In the genomic region with DNA sequence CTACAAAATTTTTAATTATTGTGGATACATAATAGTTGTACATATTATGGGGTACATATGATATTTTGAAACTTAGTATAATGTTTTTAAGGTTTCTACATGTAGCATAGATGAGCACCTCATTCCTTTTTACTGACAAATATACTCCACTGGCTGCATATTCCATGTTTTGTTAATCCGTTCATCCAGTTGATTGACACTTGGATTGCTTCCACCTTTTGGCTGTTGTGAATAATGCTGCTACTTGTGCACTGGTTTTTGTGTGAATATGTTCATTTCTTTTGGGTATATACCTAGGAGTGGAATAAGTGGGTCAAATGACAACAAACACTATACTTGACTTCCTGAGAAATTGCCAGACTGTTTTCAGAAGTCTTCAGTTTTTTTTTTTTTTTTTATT, we compare ENCODE assay signal across 25 cellular contexts. TPM values are rescaled to one million over a fixed set of nuclear protein-coding genes. Genes with fewer than 3 reads are reported as not detected.
"Had no signal": no experiment of that assay in that cellular context is flagged by ENCODE, and none has a peak within 500 bp of the region (broad histone marks: within the 10 kb centered on the region; RNA-seq: fewer than 3 reads in every experiment).

No MANE protein-coding gene starts in this region.

- H3K27ac Mint-ChIP-seq: dendritic cell treated with granulocyte-macrophage colony-stimulating factor and Interleukin-4, amounts not matched to agents 40 ng/mL and 50 ng/mL, for 4 days; endodermal cell; naive thymus-derived CD8-positive, alpha-beta T cell; nephron progenitor cell; stimulated activated naive CD8-positive, alpha-beta T cell treated with anti-CD3 and anti-CD28 coated beads, Interleukin-15, amount 100 ng/mL, for 72 hours; type B pancreatic cell had no signal

- H3K4me2 ChIP-seq: hepatocyte had no signal

- H3K9me3 ChIP-seq: colonic mucosa, esophagus muscularis mucosa, gastroesophageal sphincter, heart left ventricle, left lung, prostate gland, sigmoid colon, spleen, suprapubic skin, tibial artery had no signal

- H3K4me1 ChIP-seq: colonic mucosa, foreskin keratinocyte, left lung, prostate gland had no signal

- ATAC-seq: foreskin keratinocyte; gastroesophageal sphincter; heart left ventricle; left lung; naive thymus-derived CD8-positive, alpha-beta T cell; right cardiac atrium; stimulated activated naive CD8-positive, alpha-beta T cell treated with anti-CD3 and anti-CD28 coated beads, Interleukin-15, amount 100 ng/mL, for 72 hours had no signal

- H3K36me3 ChIP-seq: colonic mucosa, esophagus muscularis mucosa, gastroesophageal sphincter, heart left ventricle, left lung, prostate gland, sigmoid colon, spleen, suprapubic skin, tibial artery had no signal

- H3K27me3 ChIP-seq: gastroesophageal sphincter, sigmoid colon, tibial artery had no signal

- H3K9me3 Mint-ChIP-seq: dendritic cell treated with granulocyte-macrophage colony-stimulating factor and Interleukin-4, amounts not matched to agents 40 ng/mL and 50 ng/mL, for 4 days; nephron progenitor cell; type B pancreatic cell had no signal

- DNase-seq: colonic mucosa; effector CD8-positive, alpha-beta T cell; endodermal cell; foreskin keratinocyte; heart left ventricle; kidney; left lung; naive thymus-derived CD8-positive, alpha-beta T cell; nephron progenitor cell; nucleus accumbens; right cardiac atrium; sigmoid colon; spleen; stimulated activated CD4-positive, alpha-beta T cell treated with anti-CD3 and anti-CD28 coated beads, Interleukin-2, amount 100 ng/mL, for 48 hours; stimulated activated naive CD4-positive, alpha-beta T cell; stimulated activated naive CD8-positive, alpha-beta T cell treated with anti-CD3 and anti-CD28 coated beads, Interleukin-15, amount 100 ng/mL, for 72 hours; tibial artery had no signal

- H3K4me3 ChIP-seq: colonic mucosa, esophagus muscularis mucosa, gastroesophageal sphincter, hepatocyte, left lung, prostate gland, sigmoid colon, spleen, suprapubic skin, tibial artery had no signal

- FAIRE-seq: kidney had no signal

- H3K79me2 ChIP-seq: hepatocyte had no signal

- H3K4me3 Mint-ChIP-seq: dendritic cell treated with granulocyte-macrophage colony-stimulating factor and Interleukin-4, amounts not matched to agents 40 ng/mL and 50 ng/mL, for 4 days; endodermal cell; naive thymus-derived CD8-positive, alpha-beta T cell; nephron progenitor cell; stimulated activated naive CD8-positive, alpha-beta T cell treated with anti-CD3 and anti-CD28 coated beads, Interleukin-15, amount 100 ng/mL, for 72 hours; type B pancreatic cell had no signal

- H3K27ac ChIP-seq: colonic mucosa, esophagus muscularis mucosa, foreskin keratinocyte, gastroesophageal sphincter, heart left ventricle, hepatocyte, left lung, prostate gland, sigmoid colon, spleen, suprapubic skin, tibial artery had no signal

- H3K36me3 Mint-ChIP-seq: naive thymus-derived CD8-positive, alpha-beta T cell; type B pancreatic cell had no signal

- H2AFZ ChIP-seq: hepatocyte had no signal

RNA-seq across cellular contexts. Expression of a gene that starts 2.8 kb away (rescaled TPM):
- total RNA-seq: fibroblast of lung; naive thymus-derived CD8-positive, alpha-beta T cell had no signal
- polyA plus RNA-seq: naive thymus-derived CD8-positive, alpha-beta T cell had no signal
